In genomic region chr2:42927334-42928160, GRCh38 we compare ENCODE assay signal across 10 cellular contexts.
DNase-seq lines count a peak whose midpoint lies in the region; ATAC-seq, FAIRE-seq and TF ChIP-seq lines count a peak whose summit lies in the region.
"Had no signal": no experiment of that assay in that cellular context is flagged by ENCODE, and none has a peak within 500 bp of the region (broad histone marks: within the 10 kb centered on the region; RNA-seq: fewer than 3 reads in every experiment).

No MANE protein-coding gene starts in this region.

- H3K4me1 ChIP-seq in GM12878 (ENCODE audit: control insufficient read depth, insufficient read depth, low read length), result no peaks in the 10 kb centered on the region
- peaks cover 98% of the 10 kb centered on the region for H3K4me1 ChIP-seq in lower lobe of right lung
- peaks cover 15% of the 10 kb centered on the region for H3K4me1 ChIP-seq in BE2C

- H3K36me3 ChIP-seq in GM12878 (ENCODE audit: control insufficient read depth in 2 of 2, insufficient read depth in 2 of 2, low read length in 1 of 2) (no peaks in the 10 kb centered on the region), lower lobe of right lung (no peaks in the 10 kb centered on the region), BE2C (no peaks in the 10 kb centered on the region)

- H3K27me3 ChIP-seq in GM12878 (replicated peaks in 1 of 2; ENCODE audit: control insufficient read depth in 2 of 2, insufficient read depth in 2 of 2, low read length in 1 of 2), result no peaks in the 10 kb centered on the region
- no peaks in the 10 kb centered on the region for H3K27me3 ChIP-seq in lower lobe of right lung (ENCODE audit: low read depth)
- H3K27me3 ChIP-seq in BE2C, result no peaks in the 10 kb centered on the region

- SMC1A ChIA-PET in GM12878 (lab: Charles Lee; ENCODE audit: uncharacterized antibody, unreplicated experiment), result interaction anchor here (0.7 kb wide), 1 partner anchor 62 kb away, joined by 3 read pairs; no protein-coding TSS in a partner anchor

- H4K20me1 ChIP-seq in GM12878 (ENCODE audit: control insufficient read depth, insufficient read depth), result no peaks in the 10 kb centered on the region

- intact Hi-C loops in GM12878 (cut with micrococcal nuclease; ENCODE audit: unreplicated experiment) (no loop called here), lower lobe of right lung (cut with DNase I) (no loop called here)

- in situ Hi-C loops in GM12878 (cut with MboI), result no loop called here

- H3K4me3 ChIP-seq in GM12878 (no peak overlapping the region), lower lobe of right lung (no peak overlapping the region), BE2C (ENCODE audit: low read depth, low read length) (no peak overlapping the region)

- H3K27ac ChIP-seq in GM12878 (ENCODE audit: control insufficient read depth, insufficient read depth) (no peak overlapping the region), lower lobe of right lung (peak overlapping the region; percentile 82), substantia nigra (ENCODE audit: low read depth, low read length, poor library complexity, severe bottlenecking) (peak overlapping the region; percentile 21)

- DNase-seq in LHCN-M2 (ENCODE audit: low read depth) (peak; percentile 46), GM12878 (ENCODE audit: low read depth, low spot score) (no peak), lower lobe of right lung (no peak), substantia nigra (lab: John Stamatoyannopoulos, UW) (no peak), GM12891 (ENCODE audit: insufficient read length, low spot score) (no peak), BE2C (no peak)
- DNase-seq in effector CD4-positive, alpha-beta T cell, result no peak
- DNase-seq: activated CD4-positive, alpha-beta T cell treated with anti-CD3 and anti-CD28 coated beads for 36 hours; amygdala had no signal

- no peak for TF ChIP-seq EP300 in GM12878 (IDR thresholded peaks at IDR 0.05; ENCODE audit: borderline replicate concordance in 1 of 2, control insufficient read depth in 1 of 2, low read depth in 2 of 2, low read length in 2 of 2)

- no TSS peak for BruUV-seq in GM12878 (replicated peaks; lab: Mats Ljungman, UMichigan)

- TF ChIP-seq CTCF in GM12878 (IDR thresholded peaks at IDR 0.05 in 2 of 3, conservative IDR thresholded peaks at IDR 0.05 in 1 of 3; ENCODE audit: control insufficient read depth in 2 of 3, extremely low read depth in 1 of 3, insufficient read depth in 1 of 3, low read depth in 3 of 3, low read length in 3 of 3), result no peak
- TF ChIP-seq CTCF in lower lobe of right lung (IDR thresholded peaks at IDR 0.05), result no peak
- no peak for TF ChIP-seq CTCF in BE2C (IDR thresholded peaks at IDR 0.05; ENCODE audit: low read depth, low read length)

- TF ChIP-seq POLR2A in GM12878 (IDR thresholded peaks at IDR 0.05; ENCODE audit: low read depth, low read length) (no peak), GM12891 (IDR thresholded peaks at IDR 0.05; ENCODE audit: low read depth, low read length) (no peak)

- CTCF ChIA-PET in GM12878 (lab: Yijun Ruan, JAX), result interaction anchor here (0.8 to 3.6 kb wide), 4 partner anchors 9 to 213 kb away, joined by 3 to 18 read pairs (median 3); no protein-coding TSS in a partner anchor

- H3K4me2 ChIP-seq in GM12878 (ENCODE audit: control insufficient read depth, insufficient read depth), result no peak overlapping the region

- 35% methylated on average over 10 of the region's 10 CpGs for WGBS in GM12878 (ENCODE audit: insufficient coverage, insufficient replicate concordance, low lambda C conversion rate, missing lambda C conversion rate)

- H3K9ac ChIP-seq in GM12878 (ENCODE audit: control insufficient read depth, insufficient read depth, low read length), result no peak overlapping the region

- RAD21 ChIA-PET in GM12878 (lab: Charles Lee; ENCODE audit: unreplicated experiment), result no interaction called here

- POLR2A ChIA-PET in GM12878 (lab: Charles Lee), result interaction anchor here (0.6 kb wide), 1 partner anchor 1781 kb away, joined by 3 read pairs; no protein-coding TSS in a partner anchor

- H2AFZ ChIP-seq in GM12878 (ENCODE audit: control insufficient read depth, low read depth, low read length), result no peak overlapping the region

- FAIRE-seq in GM12878 (lab: Jason Lieb, UNC) (no peak), GM12891 (lab: Jason Lieb, UNC) (no peak)

- H3K9me3 ChIP-seq in GM12878 (replicated peaks; ENCODE audit: control insufficient read depth, insufficient read depth, low read length) (no peaks in the 10 kb centered on the region), lower lobe of right lung (no peaks in the 10 kb centered on the region), BE2C (no peaks in the 10 kb centered on the region)

- no peak for TF ChIP-seq RAD21 in GM12878 (IDR thresholded peaks at IDR 0.05; ENCODE audit: insufficient read depth, low read depth, low read length)

- ATAC-seq in GM12878, result no peak
- ATAC-seq in lower lobe of right lung, result peak in 1 of 2 donors; percentile 15
- no peak for ATAC-seq in GM19467 (IDR thresholded peaks at IDR 0.05; ENCODE audit: unreplicated experiment)

- no peaks in the 10 kb centered on the region for H3K79me2 ChIP-seq in GM12878 (ENCODE audit: control insufficient read depth, insufficient read depth, low read length)

TF ChIP-seq in GM12878, 131 proteins besides CTCF, POLR2A, EP300 and RAD21 (continues in another document):
- TF ChIP-seq ZBTB4 (CRISPR knock-in tag; IDR thresholded peaks at IDR 0.05) (no peak), NR2C2 (IDR thresholded peaks at IDR 0.05; ENCODE audit: borderline replicate concordance, control insufficient read depth, insufficient read length, low read depth) (no peak), ZSCAN29 (IDR thresholded peaks at IDR 0.05) (no peak)

TF ChIP-seq in GM12891, 5 proteins besides CTCF, POLR2A, EP300 and RAD21:
- TF ChIP-seq POU2F2 (IDR thresholded peaks at IDR 0.05; ENCODE audit: low read depth, low read length), result no peak
- TF ChIP-seq PAX5 (IDR thresholded peaks at IDR 0.05; ENCODE audit: insufficient read depth, low read length, severe bottlenecking), result no peak
- TF ChIP-seq POLR2AphosphoS5 (IDR thresholded peaks at IDR 0.05; ENCODE audit: low read depth, low read length), result no peak
- TF ChIP-seq SPI1 (IDR thresholded peaks at IDR 0.05; ENCODE audit: low read depth, low read length), result no peak
- no peak for TF ChIP-seq TAF1 (IDR thresholded peaks at IDR 0.05; ENCODE audit: low read depth, low read length)
